In genomic region chr2:115083216-115083615, GRCh38 we compare ENCODE assay signal across 16 cellular contexts.
DNase-seq lines count a peak whose midpoint lies in the region; ATAC-seq and TF ChIP-seq lines count a peak whose summit lies in the region.
"Had no signal": no experiment of that assay in that cellular context is flagged by ENCODE, and none has a peak within 500 bp of the region (broad histone marks: within the 10 kb centered on the region; RNA-seq: fewer than 3 reads in every experiment).

No MANE protein-coding gene starts in this region.

- in situ Hi-C loops in mammary epithelial cell (cut with MboI; ENCODE audit: low sequenced_read_pairs in 2 of 2): no loop called here

- no peaks in the 10 kb centered on the region for H3K36me3 ChIP-seq in mammary epithelial cell (ENCODE audit: insufficient read depth, low read length)
- H3K36me3 ChIP-seq: lower lobe of right lung, thoracic aorta had no signal

- peak; percentile 40 for DNase-seq in MCF 10A (ENCODE audit: unreplicated experiment)
- no peak for DNase-seq in mammary epithelial cell
- peak; percentile 24 for DNase-seq in NCI-H1694 treated with DMSO at 0.1 percent for 48 hours (lab: John Stamatoyannopoulos, UW)
- no peak for DNase-seq in WTC11 (ENCODE audit: low spot score)
- peak; percentile 49 for DNase-seq in pons (ENCODE audit: low spot score)
- no peak for DNase-seq in left cardiac atrium
- no peak for DNase-seq in coronary artery (ENCODE audit: low spot score)
- no peak for DNase-seq in NCI-H446 (lab: John Stamatoyannopoulos, UW)
- DNase-seq: activated CD4-positive, alpha-beta T cell treated with anti-CD3 and anti-CD28 coated beads for 36 hours; lower lobe of right lung; NCI-H2171 treated with DMSO at 0.1 percent for 48 hours; stimulated activated CD4-positive, alpha-beta T cell treated with anti-CD3 and anti-CD28 coated beads, Interleukin-2, amount 100 ng/mL, for 24 hours had no signal

- H3K27ac ChIP-seq in mammary epithelial cell (ENCODE audit: insufficient read depth, low read depth, low read length) (no peak overlapping the region), coronary artery (no peak overlapping the region)
- H3K27ac ChIP-seq: lower lobe of right lung, thoracic aorta had no signal

- intact Hi-C loops in MCF 10A (cut with micrococcal nuclease) (loop anchor here (1.0 to 10.0 kb wide), 2 partner anchors 128 to 468 kb away; no protein-coding TSS in a partner anchor), mammary epithelial cell (cut with micrococcal nuclease) (no loop called here), left cardiac atrium (cut with DNase I) (loop anchor here (5.0 to 10.0 kb wide), 2 partner anchors 356 to 358 kb away; no protein-coding TSS in a partner anchor)

- no peak overlapping the region for H3K27ac Mint-ChIP-seq in MCF 10A (ENCODE audit: low read depth, unreplicated experiment)
- no peak overlapping the region for H3K27ac Mint-ChIP-seq in WTC11
- H3K27ac Mint-ChIP-seq: activated CD4-positive, alpha-beta T cell treated with anti-CD3 and anti-CD28 coated beads for 36 hours; activated naive CD4-positive, alpha-beta T cell treated with anti-CD3 and anti-CD28 coated beads, Interleukin-2, amount 50 U/mL, for 72 hours; nephron; T-helper 1 cell treated with Interleukin-12 subunit alpha and Interleukin-12 subunit beta and Interleukin-4 antibody, amounts not matched to agents 30 μg/mL and 1 μg/mL, for 36 hours had no signal

- peaks cover 11% of the 10 kb centered on the region for H3K9me3 ChIP-seq in mammary epithelial cell (replicated peaks; ENCODE audit: insufficient read depth, low read length)
- H3K9me3 ChIP-seq: lower lobe of right lung, thoracic aorta had no signal

- dilution Hi-C loops in mammary epithelial cell (cut with HindIII; ENCODE audit: low sequenced_read_pairs): no loop called here

- no peaks in the 10 kb centered on the region for H4K20me1 ChIP-seq in mammary epithelial cell (ENCODE audit: insufficient read depth, low read length)

- WGBS in mammary epithelial cell (ENCODE audit: low coverage, missing lambda C conversion rate): 32% methylated on average over 4 of the region's 4 CpGs

- no peaks in the 10 kb centered on the region for H3K4me1 ChIP-seq in mammary epithelial cell (ENCODE audit: insufficient read depth, low read length)
- H3K4me1 ChIP-seq: lower lobe of right lung had no signal

- H3K4me1 Mint-ChIP-seq in MCF 10A (ENCODE audit: insufficient read depth, unreplicated experiment) (peaks cover 6% of the 10 kb centered on the region), WTC11 (peaks cover 12% of the 10 kb centered on the region)
- H3K4me1 Mint-ChIP-seq: activated CD4-positive, alpha-beta T cell treated with anti-CD3 and anti-CD28 coated beads for 36 hours; nephron had no signal

- no peak overlapping the region for H2AFZ ChIP-seq in mammary epithelial cell (ENCODE audit: low read depth, low read length)

- CTCF ChIA-PET in MCF 10A (lab: Yijun Ruan, JAX) (interaction anchor here (0.6 to 5.8 kb wide), 10 partner anchors 8 to 1103 kb away, joined by 3 to 64 read pairs (median 3); no protein-coding TSS in a partner anchor), mammary epithelial cell (lab: Charles Lee; ENCODE audit: low non-redundant PET) (no interaction called here), WTC11 (lab: Charles Lee) (no interaction called here)

- no peak overlapping the region for H3K4me3 Mint-ChIP-seq in MCF 10A (ENCODE audit: unreplicated experiment)
- no peak overlapping the region for H3K4me3 Mint-ChIP-seq in WTC11
- H3K4me3 Mint-ChIP-seq: activated CD4-positive, alpha-beta T cell treated with anti-CD3 and anti-CD28 coated beads for 36 hours; nephron; T-helper 1 cell treated with Interleukin-12 subunit alpha and Interleukin-12 subunit beta and Interleukin-4 antibody, amounts not matched to agents 30 μg/mL and 1 μg/mL, for 36 hours had no signal

- no TSS peak for BruUV-seq in MCF 10A (replicated peaks; lab: Mats Ljungman, UMichigan)
- BruUV-seq in mammary epithelial cell (replicated peaks; lab: Mats Ljungman, UMichigan): no TSS peak

- H3K4me3 ChIP-seq in mammary epithelial cell (replicated peaks in 1 of 3; ENCODE audit: insufficient read depth in 1 of 3, low read depth in 2 of 3, low read length in 3 of 3): no peak overlapping the region
- no peak overlapping the region for H3K4me3 ChIP-seq in coronary artery
- H3K4me3 ChIP-seq: lower lobe of right lung, thoracic aorta had no signal

- TF ChIP-seq CTCF in MCF 10A (IDR thresholded peaks at IDR 0.05; ENCODE audit: unreplicated experiment) (peak; percentile 21), mammary epithelial cell (conservative IDR thresholded peaks at IDR 0.05 in 1 of 2, IDR thresholded peaks at IDR 0.05 in 1 of 2; ENCODE audit: extremely low read depth in 1 of 2, insufficient read depth in 1 of 2, low read depth in 1 of 2, low read length in 2 of 2) (no peak), WTC11 (IDR thresholded peaks at IDR 0.05) (no peak), coronary artery (IDR thresholded peaks at IDR 0.05) (no peak)

- peak; percentile 61 for ATAC-seq in WTC11
- no peak for ATAC-seq in left cardiac atrium
- ATAC-seq: activated CD4-positive, alpha-beta T cell treated with anti-CD3 and anti-CD28 coated beads for 36 hours; activated naive CD4-positive, alpha-beta T cell treated with anti-CD3 and anti-CD28 coated beads, Interleukin-2, amount 50 U/mL, for 72 hours; lower lobe of right lung had no signal

- POLR2A ChIA-PET in MCF 10A (lab: Yijun Ruan, JAX): no interaction called here
- POLR2A ChIA-PET in WTC11 (lab: Charles Lee): no interaction called here

- no peaks in the 10 kb centered on the region for H3K79me2 ChIP-seq in mammary epithelial cell (ENCODE audit: insufficient read depth, low read length)

- H3K27me3 Mint-ChIP-seq in MCF 10A (ENCODE audit: insufficient read depth, unreplicated experiment) (no peaks in the 10 kb centered on the region), WTC11 (ENCODE audit: low read depth) (peaks cover 16% of the 10 kb centered on the region)
- H3K27me3 Mint-ChIP-seq: activated CD4-positive, alpha-beta T cell treated with anti-CD3 and anti-CD28 coated beads for 36 hours had no signal

- H3K9ac ChIP-seq in mammary epithelial cell (ENCODE audit: insufficient read depth, low read length): no peak overlapping the region

- no peaks in the 10 kb centered on the region for H3K27me3 ChIP-seq in mammary epithelial cell (ENCODE audit: insufficient read depth, low read length)

- no peak overlapping the region for H3K4me2 ChIP-seq in mammary epithelial cell (ENCODE audit: insufficient read depth, low read depth, low read length)

- H3K9me3 Mint-ChIP-seq in MCF 10A (ENCODE audit: unreplicated experiment): peaks cover 9% of the 10 kb centered on the region
- peaks cover 21% of the 10 kb centered on the region for H3K9me3 Mint-ChIP-seq in WTC11
- H3K9me3 Mint-ChIP-seq: nephron had no signal

- no peaks in the 10 kb centered on the region for H3K36me3 Mint-ChIP-seq in MCF 10A (ENCODE audit: insufficient read depth, unreplicated experiment)
- H3K36me3 Mint-ChIP-seq in WTC11: peaks cover 21% of the 10 kb centered on the region

TF ChIP-seq in WTC11, 78 proteins besides CTCF, POLR2A, EP300 and RAD21 (continues in another document):
- TF ChIP-seq HMGA2 (CRISPR knock-in tag; IDR thresholded peaks at IDR 0.05) (no peak), MYBL2 (CRISPR knock-in tag; IDR thresholded peaks at IDR 0.05) (no peak), ZNF263 (CRISPR knock-in tag; IDR thresholded peaks at IDR 0.05; ENCODE audit: low read depth) (no peak), ZNF232 (CRISPR knock-in tag; IDR thresholded peaks at IDR 0.05) (no peak), ZNF281 (CRISPR knock-in tag; IDR thresholded peaks at IDR 0.05) (no peak), CREB1 (CRISPR knock-in tag; IDR thresholded peaks at IDR 0.05) (no peak), ZNF423 (CRISPR knock-in tag; IDR thresholded peaks at IDR 0.05) (no peak), EMX1 (CRISPR knock-in tag; IDR thresholded peaks at IDR 0.05) (no peak), SOX15 (CRISPR knock-in tag; IDR thresholded peaks at IDR 0.05) (no peak), JAZF1 (CRISPR knock-in tag; IDR thresholded peaks at IDR 0.05) (no peak), GABPB1 (CRISPR knock-in tag; IDR thresholded peaks at IDR 0.05) (no peak), ZBTB43 (CRISPR knock-in tag; IDR thresholded peaks at IDR 0.05) (no peak), NFYB (CRISPR knock-in tag; conservative IDR thresholded peaks at IDR 0.05; ENCODE audit: low read depth) (no peak), ATF1 (CRISPR knock-in tag; IDR thresholded peaks at IDR 0.05) (no peak), ZBTB21 (CRISPR knock-in tag; IDR thresholded peaks at IDR 0.05; ENCODE audit: borderline replicate concordance) (no peak)

Comparison
In these comparisons a context has a peak if more than half of its experiments do, and no peak if none do; other contexts are left out.
1. DNase-seq: peak in MCF 10A (single experiment), NCI-H1694 treated with DMSO at 0.1 percent for 48 hours (single experiment) and pons (single experiment); none in mammary epithelial cell (single experiment), WTC11 (single experiment), left cardiac atrium (single experiment), coronary artery (single experiment) and NCI-H446 (0 of 2).